In genomic region chr1:119947468-119947867, GRCh38 we compare ENCODE assay signal across 19 cellular contexts. TPM values are rescaled to one million over a fixed set of nuclear protein-coding genes. Genes with fewer than 3 reads are reported as not detected.
DNase-seq lines count a peak whose midpoint lies in the region; ATAC-seq and TF ChIP-seq lines count a peak whose summit lies in the region.
"Had no signal": no experiment of that assay in that cellular context is flagged by ENCODE, and none has a peak within 500 bp of the region (broad histone marks: within the 10 kb centered on the region; RNA-seq: fewer than 3 reads in every experiment).

No MANE protein-coding gene starts in this region.

- H3K9me3 Mint-ChIP-seq in nephron = peaks cover 8% of the 10 kb centered on the region
- H3K9me3 Mint-ChIP-seq: activated naive CD4-positive, alpha-beta T cell treated with anti-CD3 and anti-CD28 coated beads for 36 hours; CD4-positive, alpha-beta T cell had no signal

- no peak for ATAC-seq in HG03565 (IDR thresholded peaks at IDR 0.05; ENCODE audit: unreplicated experiment)

- peaks cover 21% of the 10 kb centered on the region for H3K4me1 Mint-ChIP-seq in nephron

- DNase-seq in EH (ENCODE audit: low read depth) = peak; percentile 91
- DNase-seq in RPMI7951 (ENCODE audit: low read depth) = peak; percentile 86
- peak; percentile 65 for DNase-seq in dedifferentiated amniotic fluid mesenchymal stem cell (ENCODE audit: extremely low spot score)
- no peak for DNase-seq in activated gamma-delta T cell treated with Interleukin-2 at 50 U/mL for 16 hours
- no peak for DNase-seq in stimulated activated CD8-positive, alpha-beta memory T cell treated with anti-CD3 and anti-CD28 coated beads, Interleukin-4, amount 100 ng/mL, for 48 hours
- no peak for DNase-seq in activated CD4-positive, alpha-beta T cell treated with anti-CD3 and anti-CD28 coated beads for 4 hours
- DNase-seq: activated naive CD4-positive, alpha-beta T cell treated with anti-CD3 and anti-CD28 coated beads for 36 hours; CD4-positive, alpha-beta T cell; colonic mucosa; islet precursor cell; NCI-H2081 treated with DMSO at 0.1 percent for 48 hours; NK-92 treated with Interleukin-12 subunit alpha and Interleukin-12 subunit beta, amount 100 ng/mL, for 24 hours; stimulated activated naive CD4-positive, alpha-beta T cell treated with Interleukin-2 at 50 U/mL for 16 hours; WERI-Rb-1 had no signal

- H3K27me3 Mint-ChIP-seq in nephron (ENCODE audit: low read depth) = no peaks in the 10 kb centered on the region
- H3K27me3 Mint-ChIP-seq: CD4-positive, alpha-beta T cell had no signal

- no peak for TF ChIP-seq CTCF in nephron (IDR thresholded peaks at IDR 0.05; ENCODE audit: unreplicated experiment in 3 of 3)

- H3K27ac Mint-ChIP-seq in nephron = peak overlapping the region in 2 of 3 experiments; percentile 56 to 58
- H3K27ac Mint-ChIP-seq: activated naive CD4-positive, alpha-beta T cell treated with anti-CD3 and anti-CD28 coated beads for 36 hours; CD4-positive, alpha-beta T cell had no signal

- no peak overlapping the region for H3K4me3 Mint-ChIP-seq in nephron
- H3K4me3 Mint-ChIP-seq: activated naive CD4-positive, alpha-beta T cell treated with anti-CD3 and anti-CD28 coated beads for 36 hours; CD4-positive, alpha-beta T cell had no signal

- H3K36me3 Mint-ChIP-seq in nephron (ENCODE audit: low read depth) = peaks cover 81% of the 10 kb centered on the region

RNA-seq across cellular contexts. Expression of gene ADAM30, which starts 51.2 kb away (rescaled TPM):
- total RNA-seq in RPMI7951 (2014; rRNA removed; shearing (Covaris generic)) = not detected in 2 replicates
- total RNA-seq: activated naive CD4-positive, alpha-beta T cell treated with anti-CD3 and anti-CD28 coated beads for 36 hours; CD4-positive, alpha-beta T cell; colonic mucosa; frontal cortex; H1; renal cortical epithelial cell had no signal

Comparison
In these comparisons a context has a peak if more than half of its experiments do, and no peak if none do; other contexts are left out.
1. DNase-seq: peak in EH (single experiment), RPMI7951 (single experiment) and dedifferentiated amniotic fluid mesenchymal stem cell (single experiment); none in activated gamma-delta T cell treated with Interleukin-2 at 50 U/mL for 16 hours (single experiment), stimulated activated CD8-positive, alpha-beta memory T cell treated with anti-CD3 and anti-CD28 coated beads, Interleukin-4, amount 100 ng/mL, for 48 hours (single experiment) and activated CD4-positive, alpha-beta T cell treated with anti-CD3 and anti-CD28 coated beads for 4 hours (0 of 2).